Comparison of ENCODE assay signal across 1 cellular context in genomic region chr9:130662099-130662926, GRCh38.
TF ChIP-seq lines count a peak whose summit lies in the region.

No MANE protein-coding gene starts in this region.

TF ChIP-seq in SK-N-SH, 30 proteins besides CTCF, POLR2A, EP300 and RAD21:
- TF ChIP-seq EZH2phosphoT487 (IDR thresholded peaks at IDR 0.05; ENCODE audit: borderline replicate concordance, low read depth) (no peak; the same call in 1 of the 2 replicates), MEF2A (IDR thresholded peaks at IDR 0.05; ENCODE audit: borderline replicate concordance, low read depth) (no peak), SIN3A (IDR thresholded peaks at IDR 0.05; ENCODE audit: borderline replicate concordance, low read depth, low read length) (no peak), SMC3 (IDR thresholded peaks at IDR 0.05; ENCODE audit: low read depth, low read length) (no peak), FOXM1 (IDR thresholded peaks at IDR 0.05; ENCODE audit: low read depth) (no peak), IRF3 (IDR thresholded peaks at IDR 0.05; ENCODE audit: low read depth, low read length) (no peak), RFX5 (IDR thresholded peaks at IDR 0.05; ENCODE audit: low read length) (no peak), USF2 (IDR thresholded peaks at IDR 0.05; ENCODE audit: borderline replicate concordance, low read depth, low read length) (no peak), TEAD4 (IDR thresholded peaks at IDR 0.05; ENCODE audit: borderline replicate concordance, insufficient read depth) (no peak), ELF1 (IDR thresholded peaks at IDR 0.05) (no peak), MXI1 (IDR thresholded peaks at IDR 0.05; ENCODE audit: low read depth, low read length) (no peak), MAX (IDR thresholded peaks at IDR 0.05; ENCODE audit: low read depth) (no peak), PBX3 (IDR thresholded peaks at IDR 0.05) (no peak), ZBTB33 (IDR thresholded peaks at IDR 0.05; ENCODE audit: borderline replicate concordance, low read depth) (no peak)
TF ChIP-seq in SK-N-SH: peak in this region for 0.
